12 cellular contexts compared by ENCODE assay signal in genomic region chr5:102049517-102049916, GRCh38.
DNase-seq lines count a peak whose midpoint lies in the region; FAIRE-seq and TF ChIP-seq lines count a peak whose summit lies in the region.
"Had no signal": no experiment of that assay in that cellular context is flagged by ENCODE, and none has a peak within 500 bp of the region (broad histone marks: within the 10 kb centered on the region; RNA-seq: fewer than 3 reads in every experiment).

No MANE protein-coding gene starts in this region.

- H3K9ac ChIP-seq in mesenchymal stem cell (ENCODE audit: low read length): no peak overlapping the region

- H3K18ac ChIP-seq in mesenchymal stem cell (ENCODE audit: low read depth in 1 of 2, low read length in 2 of 2): no peak overlapping the region

- H2BK120ac ChIP-seq in mesenchymal stem cell (ENCODE audit: low read depth, low read length): no peak overlapping the region

- TF ChIP-seq POLR2A in H54 (IDR thresholded peaks at IDR 0.05; ENCODE audit: low read depth, low read length): no peak

- H3K14ac ChIP-seq in mesenchymal stem cell (ENCODE audit: low read length in 2 of 2): no peak overlapping the region

- no peak overlapping the region for H3K27ac Mint-ChIP-seq in activated CD4-positive, alpha-beta memory T cell treated with anti-CD3 and anti-CD28 coated beads, Interleukin-2, amount 10 ng/mL, durations not matched to agents 7 days and 5 days

- H2AK5ac ChIP-seq in mesenchymal stem cell (ENCODE audit: low read length, severe bottlenecking): no peak overlapping the region

- peak; percentile 52 for FAIRE-seq in H54 (lab: Jason Lieb, UNC)

- H3K4me1 ChIP-seq in mesenchymal stem cell (ENCODE audit: control insufficient read depth, insufficient read depth, low read depth, low read length): no peaks in the 10 kb centered on the region
- H3K4me1 ChIP-seq: spleen had no signal

- POLR2A ChIA-PET in activated CD4-positive, alpha-beta memory T cell treated with anti-CD3 and anti-CD28 coated beads, Interleukin-2, amount 10 ng/mL, durations not matched to agents 7 days and 5 days (lab: Charles Lee): no interaction called here

- H3K4me3 ChIP-seq in mesenchymal stem cell (ENCODE audit: insufficient read depth in 1 of 2, low read depth in 1 of 2, low read length in 2 of 2): no peak overlapping the region
- H3K4me3 ChIP-seq: lung, spleen had no signal

- H2AFZ ChIP-seq in mesenchymal stem cell (ENCODE audit: low read depth, low read length): no peak overlapping the region

- no peaks in the 10 kb centered on the region for H3K9me3 Mint-ChIP-seq in activated CD4-positive, alpha-beta memory T cell treated with anti-CD3 and anti-CD28 coated beads, Interleukin-2, amount 10 ng/mL, durations not matched to agents 7 days and 5 days

- H3K23ac ChIP-seq in mesenchymal stem cell (ENCODE audit: low read length in 2 of 2): no peak overlapping the region

- no peaks in the 10 kb centered on the region for H3K36me3 ChIP-seq in mesenchymal stem cell (ENCODE audit: control insufficient read depth in 1 of 2, insufficient read depth in 2 of 2, low read depth in 1 of 2, low read length in 2 of 2)
- H3K36me3 ChIP-seq: spleen had no signal

- no peak overlapping the region for H2BK5ac ChIP-seq in mesenchymal stem cell (ENCODE audit: low read depth, low read length, poor library complexity, severe bottlenecking)

- DNase-seq in H54 (ENCODE audit: insufficient read length, low spot score) (no peak), NCI-H146 (lab: John Stamatoyannopoulos, UW) (peak; percentile 88), NCI-H82 treated with DMSO at 0.1 percent for 48 hours (lab: John Stamatoyannopoulos, UW; ENCODE audit: unreplicated experiment) (peak; percentile 49), mesenchymal stem cell (peak; percentile 2)
- DNase-seq in activated CD4-positive, alpha-beta T cell treated with anti-CD3 and anti-CD28 coated beads, Interleukin-2, amount 50 U/mL, for 48 hours: no peak
- no peak for DNase-seq in activated naive CD4-positive, alpha-beta T cell (lab: John Stamatoyannopoulos, UW)
- DNase-seq in activated CD4-positive, alpha-beta memory T cell treated with anti-CD3 and anti-CD28 coated beads, Interleukin-2, amount 10 ng/mL, durations not matched to agents 7 days and 5 days: no peak
- DNase-seq: activated CD4-positive, CD25-positive, alpha-beta regulatory T cell; IMR-90; nucleus accumbens; spleen had no signal

- H3K36me3 Mint-ChIP-seq in activated CD4-positive, alpha-beta memory T cell treated with anti-CD3 and anti-CD28 coated beads, Interleukin-2, amount 10 ng/mL, durations not matched to agents 7 days and 5 days (ENCODE audit: low read depth): no peaks in the 10 kb centered on the region

- H3K9me3 ChIP-seq in mesenchymal stem cell (ENCODE audit: control insufficient read depth, low read length): no peaks in the 10 kb centered on the region
- H3K9me3 ChIP-seq: spleen had no signal

- CTCF ChIA-PET in activated CD4-positive, alpha-beta memory T cell treated with anti-CD3 and anti-CD28 coated beads, Interleukin-2, amount 10 ng/mL, durations not matched to agents 7 days and 5 days (lab: Charles Lee): no interaction called here

- no peak overlapping the region for H3K4me2 ChIP-seq in mesenchymal stem cell (ENCODE audit: low read length, poor library complexity, severe bottlenecking)

- no peak overlapping the region for H3K4me3 Mint-ChIP-seq in activated CD4-positive, alpha-beta memory T cell treated with anti-CD3 and anti-CD28 coated beads, Interleukin-2, amount 10 ng/mL, durations not matched to agents 7 days and 5 days

- H4K8ac ChIP-seq in mesenchymal stem cell (ENCODE audit: low read length): no peak overlapping the region

- no peaks in the 10 kb centered on the region for H3K4me1 Mint-ChIP-seq in activated CD4-positive, alpha-beta memory T cell treated with anti-CD3 and anti-CD28 coated beads, Interleukin-2, amount 10 ng/mL, durations not matched to agents 7 days and 5 days

- no peak overlapping the region for H3K4ac ChIP-seq in mesenchymal stem cell (ENCODE audit: low read depth in 1 of 2, low read length in 2 of 2)

- H3K79me1 ChIP-seq in mesenchymal stem cell (replicated peaks; ENCODE audit: low read length, poor library complexity, severe bottlenecking): no peaks in the 10 kb centered on the region

- no peak overlapping the region for H2BK12ac ChIP-seq in mesenchymal stem cell (ENCODE audit: low read length in 2 of 2)

- H3K27ac ChIP-seq in mesenchymal stem cell (ENCODE audit: low read length, poor library complexity, severe bottlenecking): no peak overlapping the region
- H3K27ac ChIP-seq: spleen had no signal

- H3K27me3 Mint-ChIP-seq in activated CD4-positive, alpha-beta memory T cell treated with anti-CD3 and anti-CD28 coated beads, Interleukin-2, amount 10 ng/mL, durations not matched to agents 7 days and 5 days: no peaks in the 10 kb centered on the region

- no peak overlapping the region for H2BK15ac ChIP-seq in mesenchymal stem cell (ENCODE audit: low read depth, poor library complexity, severe bottlenecking)

- no peak overlapping the region for H4K91ac ChIP-seq in mesenchymal stem cell (ENCODE audit: low read length)

- H3K27me3 ChIP-seq in mesenchymal stem cell (ENCODE audit: control insufficient read depth in 1 of 2, insufficient read depth in 1 of 2, low read length in 2 of 2): no peaks in the 10 kb centered on the region
- H3K27me3 ChIP-seq: spleen had no signal

Comparison
In these comparisons a context has a peak if more than half of its experiments do, and no peak if none do; other contexts are left out.
1. DNase-seq: peak in NCI-H146 (single experiment), NCI-H82 treated with DMSO at 0.1 percent for 48 hours (single experiment) and mesenchymal stem cell (single experiment); none in H54 (single experiment), activated CD4-positive, alpha-beta T cell treated with anti-CD3 and anti-CD28 coated beads, Interleukin-2, amount 50 U/mL, for 48 hours (0 of 2), activated naive CD4-positive, alpha-beta T cell (0 of 4) and activated CD4-positive, alpha-beta memory T cell treated with anti-CD3 and anti-CD28 coated beads, Interleukin-2, amount 10 ng/mL, durations not matched to agents 7 days and 5 days (single experiment).